Comparison of ENCODE assay signal across 1 cellular context in genomic region chr9:123268240-123268949, GRCh38.
A peak's percentile ranks its signal among the peaks of the same experiment; 100 is the strongest.
TF ChIP-seq lines count a peak whose summit lies in the region.

TSS of gene STRBP (minus strand) at chr9:123268586. CDS start at chr9:123184134, 84,452 bp downstream.

TF ChIP-seq in HepG2, 621 proteins besides CTCF, POLR2A, EP300 and RAD21 (continued from another document and continues in another):
- TF ChIP-seq ELK4 (CRISPR knock-in tag; IDR thresholded peaks at IDR 0.05; ENCODE audit: borderline replicate concordance) = no peak
- TF ChIP-seq ZNF382 (CRISPR knock-in tag; IDR thresholded peaks at IDR 0.05; ENCODE audit: borderline replicate concordance) = no peak
- TF ChIP-seq ZFP1 (CRISPR knock-in tag; IDR thresholded peaks at IDR 0.05) = no peak
- peak; percentile 28; the same call in 1 of the 2 replicates for TF ChIP-seq THAP11 (CRISPR knock-in tag; IDR thresholded peaks at IDR 0.05)
- TF ChIP-seq SMARCC2 (IDR thresholded peaks at IDR 0.05) = no peak
- 0 out of 2 replicates have a peak, but pooled peaks have one; percentile 9 for TF ChIP-seq CEBPG (CRISPR knock-in tag; IDR thresholded peaks at IDR 0.05)
- TF ChIP-seq ZBTB3 (CRISPR knock-in tag; IDR thresholded peaks at IDR 0.05; ENCODE audit: borderline replicate concordance, low read depth) = no peak
- TF ChIP-seq ZBTB43 (CRISPR knock-in tag; conservative IDR thresholded peaks at IDR 0.05) = peak; percentile 32; the same call in 1 of the 2 replicates
- TF ChIP-seq HOXA9 (CRISPR knock-in tag; IDR thresholded peaks at IDR 0.05; ENCODE audit: borderline replicate concordance) = no peak
- TF ChIP-seq ZFP90 (CRISPR knock-in tag; IDR thresholded peaks at IDR 0.05; ENCODE audit: borderline replicate concordance) = no peak; the same call in 1 of the 2 replicates
- peak; percentile 80 for TF ChIP-seq SKI (IDR thresholded peaks at IDR 0.05; ENCODE audit: partially characterized antibody)
- no peak for TF ChIP-seq ZNF318 (CRISPR knock-in tag; IDR thresholded peaks at IDR 0.05)
- peak; percentile 40; the same call in 1 of the 2 replicates for TF ChIP-seq ZNF768 (CRISPR knock-in tag; IDR thresholded peaks at IDR 0.05)
- TF ChIP-seq CHD4 (IDR thresholded peaks at IDR 0.05; ENCODE audit: borderline replicate concordance, low read length) = no peak
- no peak for TF ChIP-seq ZNF792 (CRISPR knock-in tag; IDR thresholded peaks at IDR 0.05)
- no peak for TF ChIP-seq NKX3-1 (CRISPR knock-in tag; IDR thresholded peaks at IDR 0.05)
- peak; percentile 57; the same call in 1 of the 2 replicates for TF ChIP-seq ARID4A (CRISPR knock-in tag; IDR thresholded peaks at IDR 0.05; ENCODE audit: borderline replicate concordance)
- TF ChIP-seq DR1 (CRISPR knock-in tag; IDR thresholded peaks at IDR 0.05) = no peak
- no peak for TF ChIP-seq ZNF451 (CRISPR knock-in tag; IDR thresholded peaks at IDR 0.05)
- TF ChIP-seq RORA (CRISPR knock-in tag; IDR thresholded peaks at IDR 0.05) = no peak
- no peak for TF ChIP-seq ZNF331 (CRISPR knock-in tag; IDR thresholded peaks at IDR 0.05)
- TF ChIP-seq PHB2 (IDR thresholded peaks at IDR 0.05; ENCODE audit: partially characterized antibody) = no peak
- TF ChIP-seq ZNF605 (CRISPR knock-in tag; IDR thresholded peaks at IDR 0.05) = no peak
- TF ChIP-seq RBFOX2 (IDR thresholded peaks at IDR 0.05; ENCODE audit: low read depth, low read length) = peak; percentile 69
- TF ChIP-seq PAWR (CRISPR knock-in tag; IDR thresholded peaks at IDR 0.05; ENCODE audit: borderline replicate concordance) = no peak
- TF ChIP-seq ZNF543 (CRISPR knock-in tag; IDR thresholded peaks at IDR 0.05) = no peak
- TF ChIP-seq KDM3A (CRISPR knock-in tag; IDR thresholded peaks at IDR 0.05; ENCODE audit: low read depth) = no peak
- TF ChIP-seq ARNT2 (CRISPR knock-in tag; IDR thresholded peaks at IDR 0.05; ENCODE audit: low read depth) = peak; percentile 73
- TF ChIP-seq ZNF556 (CRISPR knock-in tag; IDR thresholded peaks at IDR 0.05; ENCODE audit: borderline replicate concordance) = no peak
- no peak for TF ChIP-seq ZSCAN5A (CRISPR knock-in tag; IDR thresholded peaks at IDR 0.05; ENCODE audit: borderline replicate concordance)
- no peak for TF ChIP-seq GMEB2 (CRISPR knock-in tag; IDR thresholded peaks at IDR 0.05; ENCODE audit: low read depth)
- no peak for TF ChIP-seq MED13 (CRISPR knock-in tag; IDR thresholded peaks at IDR 0.05)
- TF ChIP-seq HIC2 (CRISPR knock-in tag; IDR thresholded peaks at IDR 0.05; ENCODE audit: low read depth) = no peak
- peak; percentile 39; the same call in 1 of the 2 replicates for TF ChIP-seq RXRA (CRISPR knock-in tag; IDR thresholded peaks at IDR 0.05)
- no peak for TF ChIP-seq ZNF616 (CRISPR knock-in tag; IDR thresholded peaks at IDR 0.05; ENCODE audit: low read depth)
- no peak; the same call in 1 of the 2 replicates for TF ChIP-seq ZGPAT (CRISPR knock-in tag; IDR thresholded peaks at IDR 0.05)
- TF ChIP-seq KLF11 (CRISPR knock-in tag; IDR thresholded peaks at IDR 0.05) = no peak
- no peak for TF ChIP-seq WIZ (CRISPR knock-in tag; IDR thresholded peaks at IDR 0.05)
- TF ChIP-seq TCF7 (IDR thresholded peaks at IDR 0.05; ENCODE audit: low read depth) = no peak
- no peak for TF ChIP-seq SMAD1 (CRISPR knock-in tag; IDR thresholded peaks at IDR 0.05; ENCODE audit: borderline replicate concordance, low read depth)
- no peak for TF ChIP-seq ZNF720 (CRISPR knock-in tag; IDR thresholded peaks at IDR 0.05)
- TF ChIP-seq ATF1 (CRISPR knock-in tag; IDR thresholded peaks at IDR 0.05) = no peak
